Comparison of ENCODE assay signal across 8 cellular contexts in genomic region chr11:108854366-108854765, GRCh38.
A peak's percentile ranks its signal among the peaks of the same experiment; 100 is the strongest.
DNase-seq lines count a peak whose midpoint lies in the region; ATAC-seq, FAIRE-seq and TF ChIP-seq lines count a peak whose summit lies in the region.

No MANE protein-coding gene starts in this region.

- DNase-seq in RPMI7951 (ENCODE audit: low read depth) (peak; percentile 16), kidney (no peak), EL (no peak), GM03348 (ENCODE audit: low spot score) (no peak)
- DNase-seq in stimulated activated naive CD4-positive, alpha-beta T cell treated with Interleukin-2 at 50 U/mL for 16 hours (lab: John Stamatoyannopoulos, UW): no peak
- no peak for DNase-seq in activated CD4-positive, alpha-beta T cell treated with anti-CD3 and anti-CD28 coated beads for 4 hours

- no peaks in the 10 kb centered on the region for H3K9me3 ChIP-seq in kidney (ENCODE audit: control insufficient read depth in 1 of 2, low read length in 2 of 2)

- intact Hi-C loops in kidney (cut with DNase I): no loop called here

- no peak overlapping the region for H3K9ac ChIP-seq in kidney (ENCODE audit: low read length in 2 of 2)

- TF ChIP-seq CTCF in kidney (IDR thresholded peaks at IDR 0.05; ENCODE audit: borderline replicate concordance, extremely low read depth, insufficient read depth): no peak

- H3K27ac ChIP-seq in kidney (ENCODE audit: low read depth in 2 of 2, low read length in 2 of 2): peak overlapping the region in 1 of 2 donors; percentile 18

- FAIRE-seq in kidney (lab: Jason Lieb, UNC): no peak

- ATAC-seq in GM18517 (IDR thresholded peaks at IDR 0.05; ENCODE audit: unreplicated experiment) (peak; percentile 96), HG02571 (IDR thresholded peaks at IDR 0.05; ENCODE audit: unreplicated experiment) (peak; percentile 88)

- H3K4me3 ChIP-seq in kidney (ENCODE audit: low read length in 2 of 2): peak overlapping the region; percentile 10 to 16

- H3K36me3 ChIP-seq in kidney (ENCODE audit: control insufficient read depth in 1 of 2, insufficient read depth in 2 of 2, low read length in 2 of 2): no peaks in the 10 kb centered on the region

- H3K4me1 ChIP-seq in kidney (ENCODE audit: control insufficient read depth in 1 of 2, insufficient read depth in 1 of 2, low read depth in 1 of 2, low read length in 2 of 2): peaks cover 5 to 6% of the 10 kb centered on the region in 2 donors
